ENCODE assay signal across 10 cellular contexts in genomic region chr12:50520808-50521207, GRCh38. TPM values are rescaled to one million over a fixed set of nuclear protein-coding genes. Genes with fewer than 3 reads are reported as not detected.
DNase-seq lines count a peak whose midpoint lies in the region; ATAC-seq, FAIRE-seq and TF ChIP-seq lines count a peak whose summit lies in the region.
"Had no signal": no experiment of that assay in that cellular context is flagged by ENCODE, and none has a peak within 500 bp of the region (broad histone marks: within the 10 kb centered on the region; RNA-seq: fewer than 3 reads in every experiment).

No MANE protein-coding gene starts in this region.

- no peaks in the 10 kb centered on the region for H3K9me3 Mint-ChIP-seq in CD4-positive, alpha-beta T cell

- no peaks in the 10 kb centered on the region for H3K9me3 ChIP-seq in CD4-positive, alpha-beta T cell (ENCODE audit: control insufficient read depth, low read length)
- H3K9me3 ChIP-seq in Peyer's patch (no peaks in the 10 kb centered on the region), pancreas (no peaks in the 10 kb centered on the region)

- FAIRE-seq in pancreas (lab: Jason Lieb, UNC): no peak

- CTCF ChIA-PET in CD4-positive, alpha-beta T cell (lab: Charles Lee): interaction anchor here (0.7 to 2.4 kb wide), 3 partner anchors 11 to 758 kb away, joined by 3 to 12 read pairs (median 6); partner anchors contain the start of gene DIP2B

- H3K27ac Mint-ChIP-seq in CD4-positive, alpha-beta T cell: no peak overlapping the region

- no peak for ATAC-seq in CD4-positive, alpha-beta T cell (ENCODE audit: poor library complexity)
- ATAC-seq in esophagus mucosa (peak; percentile 35), pancreas (peak in 3 of 4 donors; percentile 61 to 64 (median 61))
- ATAC-seq: SK-N-SH treated with all-trans-retinoic acid at 6 μM for 48 hours had no signal

- H3K27me3 ChIP-seq in CD4-positive, alpha-beta T cell (ENCODE audit: control insufficient read depth, insufficient read depth, low read length): no peaks in the 10 kb centered on the region
- H3K27me3 ChIP-seq in Peyer's patch (no peaks in the 10 kb centered on the region), pancreas (no peaks in the 10 kb centered on the region)

- H3K27me3 Mint-ChIP-seq in CD4-positive, alpha-beta T cell: no peaks in the 10 kb centered on the region

- H3K36me3 ChIP-seq in Peyer's patch (no peaks in the 10 kb centered on the region), pancreas (no peaks in the 10 kb centered on the region)

- TF ChIP-seq CTCF in CD4-positive, alpha-beta T cell (IDR thresholded peaks at IDR 0.05): no peak
- TF ChIP-seq CTCF in Peyer's patch (IDR thresholded peaks at IDR 0.05): no peak
- TF ChIP-seq CTCF in pancreas (IDR thresholded peaks at IDR 0.05): no peak

- no peak overlapping the region for H3K4me3 ChIP-seq in Peyer's patch
- no peak overlapping the region for H3K4me3 ChIP-seq in pancreas

- POLR2A ChIA-PET in CD4-positive, alpha-beta T cell (lab: Charles Lee): interaction anchor here (0.7 to 5.3 kb wide), 8 partner anchors 9 to 409 kb away, joined by 3 to 75 read pairs (median 3); partner anchors contain the start of genes COX14 and DIP2B

- peaks cover 17% of the 10 kb centered on the region for H3K36me3 Mint-ChIP-seq in CD4-positive, alpha-beta T cell (ENCODE audit: low read depth)

- peak overlapping the region; percentile 21 for H3K4me3 Mint-ChIP-seq in CD4-positive, alpha-beta T cell

- H3K4me1 ChIP-seq in Peyer's patch: peaks cover 0 to 21% (median 7%) of the 10 kb centered on the region in 4 donors
- peaks cover 0 to 25% (median 2%) of the 10 kb centered on the region in 3 donors for H3K4me1 ChIP-seq in pancreas

- 49 to 52% methylated on average over 6 of the region's 6 CpGs for WGBS in pancreas, 2 donors

- peaks cover 33% of the 10 kb centered on the region for H3K4me1 Mint-ChIP-seq in CD4-positive, alpha-beta T cell (ENCODE audit: low read depth)

- no peak for TF ChIP-seq POLR2A in Peyer's patch (IDR thresholded peaks at IDR 0.05)

- intact Hi-C loops in CD4-positive, alpha-beta T cell (cut with DNase I, micrococcal nuclease): no loop called here
- intact Hi-C loops in pancreas (cut with DNase I): no loop called here

- no peak for DNase-seq in CD4-positive, alpha-beta T cell
- DNase-seq in Peyer's patch (no peak), pancreas (no peak), NCI-H1105 (lab: John Stamatoyannopoulos, UW) (no peak), OCI-M2 (lab: John Stamatoyannopoulos, UW; ENCODE audit: unreplicated experiment) (no peak), activated gamma-delta T cell (lab: John Stamatoyannopoulos, UW) (no peak), NCI-H2081 (lab: John Stamatoyannopoulos, UW) (no peak)
- DNase-seq: Calu3 had no signal

- peak overlapping the region; percentile 67 for H3K27ac ChIP-seq in CD4-positive, alpha-beta T cell (ENCODE audit: low read depth, low read length)
- H3K27ac ChIP-seq in Peyer's patch (peak overlapping the region in 3 of 4 donors; percentile 54 to 64 (median 62)), pancreas (peak overlapping the region in 3 of 4 donors; percentile 23 to 48 (median 44))

RNA-seq across cellular contexts. Expression of gene DIP2B, which starts 16.0 kb away (rescaled TPM):
- 10 to 100 TPM; 29.5 to 30.0 TPM for total RNA-seq in CD4-positive, alpha-beta T cell
- 10 to 100 TPM; 28.0 to 73.4 (median 42.5) TPM for total RNA-seq in Peyer's patch
- 35.3 TPM for total RNA-seq in esophagus mucosa
- 10 to 100 TPM in 2 of 6 donors, 1 to 10 TPM in 4; 8.0 to 15.9 (median 9.4) TPM for total RNA-seq in pancreas
- 1 to 10 TPM; 3.2 to 5.6 TPM for polyA plus RNA-seq in pancreas
